Comparison of ENCODE assay signal across 9 cellular contexts in genomic region chr20:17972121-17972520, GRCh38. TPM values are rescaled to one million over a fixed set of nuclear protein-coding genes. Genes with fewer than 3 reads are reported as not detected.
DNase-seq lines count a peak whose midpoint lies in the region; ATAC-seq and TF ChIP-seq lines count a peak whose summit lies in the region.
"Had no signal": no experiment of that assay in that cellular context is flagged by ENCODE, and none has a peak within 500 bp of the region (broad histone marks: within the 10 kb centered on the region; RNA-seq: fewer than 3 reads in every experiment).

No MANE protein-coding gene starts in this region.

- H3K9ac ChIP-seq in NT2/D1 (ENCODE audit: insufficient read length, low read depth) (peak overlapping the region; percentile 98), duodenal mucosa (ENCODE audit: low read depth in 1 of 2, low read length in 2 of 2) (peak overlapping the region in 1 of 2 donors; percentile 96)

- H3K27ac ChIP-seq in duodenal mucosa (ENCODE audit: low read depth, low read length) (no peak overlapping the region), neutrophil (peak overlapping the region; percentile 96)

- H3K36me3 ChIP-seq in GM06990 (ENCODE audit: control insufficient read depth, insufficient read depth, low read length) (peaks cover 2% of the 10 kb centered on the region), NT2/D1 (ENCODE audit: insufficient read depth, insufficient read length, low read length) (peaks cover 52% of the 10 kb centered on the region), duodenal mucosa (ENCODE audit: control insufficient read depth in 1 of 2, insufficient read depth in 2 of 2, low read length in 2 of 2) (peaks cover 3 to 5% of the 10 kb centered on the region in 2 donors), neutrophil (peaks cover 17% of the 10 kb centered on the region)

- TF ChIP-seq CTCF in GM06990 (IDR thresholded peaks at IDR 0.05; ENCODE audit: insufficient read depth, low read length, poor library complexity, severe bottlenecking) (no peak), neutrophil (IDR thresholded peaks at IDR 0.05) (no peak)

- H3K9me3 ChIP-seq in NT2/D1 (ENCODE audit: insufficient read depth, low read length), result no peaks in the 10 kb centered on the region
- no peaks in the 10 kb centered on the region for H3K9me3 ChIP-seq in duodenal mucosa (ENCODE audit: control insufficient read depth in 1 of 2, low read length in 2 of 2)
- H3K9me3 ChIP-seq in neutrophil, result no peaks in the 10 kb centered on the region

- no peaks in the 10 kb centered on the region for H3K4me1 ChIP-seq in NT2/D1 (ENCODE audit: insufficient read depth, insufficient read length)
- peaks cover 17 to 29% of the 10 kb centered on the region in 2 donors for H3K4me1 ChIP-seq in duodenal mucosa (ENCODE audit: control insufficient read depth in 1 of 2, insufficient read depth in 2 of 2, low read length in 2 of 2)
- peaks cover 52 to 55% of the 10 kb centered on the region in 2 experiments for H3K4me1 ChIP-seq in neutrophil (ENCODE audit: control insufficient read depth in 1 of 2, insufficient read depth in 1 of 2, low read depth in 1 of 2, low read length in 1 of 2)

- DNase-seq in GM06990 (ENCODE audit: extremely low read depth, insufficient read length) (no peak), NT2/D1 (ENCODE audit: low read depth, low spot score) (no peak), mucosa of gallbladder (ENCODE audit: low spot score) (no peak), cortex of kidney (lab: John Stamatoyannopoulos, UW) (no peak)
- DNase-seq: activated CD4-positive, alpha-beta T cell treated with anti-CD3 and anti-CD28 coated beads, Interleukin-2, amount 50 U/mL, for 48 hours had no signal

- H3K27me3 ChIP-seq in GM06990 (replicated peaks; ENCODE audit: control insufficient read depth, insufficient read depth, low read length), result no peaks in the 10 kb centered on the region
- H3K27me3 ChIP-seq in NT2/D1 (ENCODE audit: insufficient read depth, insufficient read length), result no peaks in the 10 kb centered on the region
- no peaks in the 10 kb centered on the region for H3K27me3 ChIP-seq in duodenal mucosa (ENCODE audit: control insufficient read depth in 1 of 2, insufficient read depth in 2 of 2, low read length in 2 of 2)
- no peaks in the 10 kb centered on the region for H3K27me3 ChIP-seq in neutrophil

- ATAC-seq in HG02885 (IDR thresholded peaks at IDR 0.05; ENCODE audit: poor library complexity, unreplicated experiment) (no peak), HG03457 (IDR thresholded peaks at IDR 0.05; ENCODE audit: unreplicated experiment) (no peak)

- H3K4me3 ChIP-seq in GM06990 (replicated peaks; ENCODE audit: low read depth, low read length) (peak overlapping the region; percentile 96), NT2/D1 (ENCODE audit: insufficient read length, low read depth) (peak overlapping the region; percentile 94), duodenal mucosa (ENCODE audit: low read depth in 1 of 2, low read length in 2 of 2) (peak overlapping the region; percentile 88 to 95), neutrophil (ENCODE audit: low read depth in 1 of 2, low read length in 1 of 2) (no peak overlapping the region)

RNA-seq across cellular contexts. Expression of gene MGME1, which starts 3.3 kb away (rescaled TPM):
- total RNA-seq in mucosa of gallbladder, result 8.5 TPM

RNA-seq across cellular contexts. Expression of gene SNX5, which starts 3.5 kb away (rescaled TPM):
- 64.5 TPM for total RNA-seq in mucosa of gallbladder

Comparison
In these comparisons a context has a peak if more than half of its experiments do, and no peak if none do; other contexts are left out.
1. H3K4me3 ChIP-seq: peak in GM06990 (single experiment), NT2/D1 (single experiment) and duodenal mucosa (2 of 2); none in neutrophil (0 of 2).